ENCODE assay signal across 8 cellular contexts in the genomic region with DNA sequence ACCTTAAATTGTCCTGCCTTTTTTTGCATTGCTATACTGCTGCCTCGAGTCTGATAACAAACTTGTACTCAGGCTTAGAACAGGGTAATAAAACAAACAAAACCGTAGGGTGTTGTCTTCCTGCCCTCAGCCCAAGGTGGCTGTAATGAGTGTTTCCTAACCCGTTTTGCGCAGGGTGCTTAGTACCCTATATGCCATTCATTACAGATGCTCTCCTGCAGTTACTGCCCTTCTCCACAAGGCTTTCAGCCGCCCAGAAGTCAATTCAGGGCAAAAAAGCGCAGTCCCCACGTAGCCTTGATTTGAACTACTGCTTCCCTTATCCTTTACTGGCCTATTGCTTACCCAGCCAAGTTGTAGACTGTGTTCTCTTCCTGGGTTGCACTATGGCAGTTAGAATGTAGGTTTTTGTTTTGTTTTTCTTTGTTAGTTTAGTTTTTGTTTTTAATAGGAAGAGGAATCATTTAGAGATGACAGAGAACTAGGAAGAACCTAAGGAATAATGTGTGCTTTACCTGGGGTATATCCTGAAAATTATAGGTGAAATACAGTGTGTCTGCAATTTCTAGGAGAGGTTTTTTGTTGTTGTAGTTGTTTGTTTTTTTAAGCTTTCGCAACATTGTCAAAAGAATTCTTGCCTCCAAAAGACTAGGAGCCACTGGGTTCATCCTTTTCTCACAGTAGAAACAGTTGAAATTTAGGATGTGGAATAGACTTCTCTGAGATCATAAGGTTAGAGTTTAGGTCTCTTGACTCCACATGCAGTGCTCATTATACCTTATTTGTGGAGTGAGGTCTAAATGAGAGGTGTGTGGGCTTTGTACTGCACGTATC. TPM values are rescaled to one million over a fixed set of nuclear protein-coding genes. Genes with fewer than 3 reads are reported as not detected.
A peak's percentile ranks its signal among the peaks of the same experiment; 100 is the strongest.
DNase-seq lines count a peak whose midpoint lies in the region; ATAC-seq and TF ChIP-seq lines count a peak whose summit lies in the region.

No MANE protein-coding gene starts in this region.

- peak; percentile 63 for DNase-seq in COLO829 (ENCODE audit: low spot score)
- DNase-seq in Panc1 (ENCODE audit: low read depth, low spot score) = peak; percentile 25
- DNase-seq in activated T-cell treated with anti-CD3 and anti-CD28 coated beads, Interleukin-2, amount 50 U/mL, for 48 hours = peak; percentile 62 to 69
- DNase-seq in fibroblast of the aortic adventitia (ENCODE audit: low read depth) = peak; percentile 83
- DNase-seq in tibial artery = peak in 1 of 2 donors; percentile 48

- peak overlapping the region; percentile 92 to 100 for H3K4me3 ChIP-seq in Panc1 (ENCODE audit: low read depth in 2 of 2, low read length in 2 of 2)
- peak overlapping the region; percentile 95 for H3K4me3 ChIP-seq in fibroblast of the aortic adventitia (ENCODE audit: low read depth, low read length)
- peak overlapping the region; percentile 76 to 81 for H3K4me3 ChIP-seq in neutrophil (ENCODE audit: low read depth in 1 of 2, low read length in 1 of 2)
- H3K4me3 ChIP-seq in tibial artery = peak overlapping the region; percentile 67 to 99

- ATAC-seq in GM19351 (IDR thresholded peaks at IDR 0.05; ENCODE audit: unreplicated experiment) = peak; percentile 63
- peak; percentile 49 for ATAC-seq in HG03469 (IDR thresholded peaks at IDR 0.05; ENCODE audit: unreplicated experiment)
- peak; percentile 61 for ATAC-seq in Panc1

- POLR2A ChIA-PET in Panc1 (lab: Charles Lee) = interaction anchor here (0.6 kb wide), 1 partner anchor 90 kb away, joined by 4 read pairs; no protein-coding TSS in a partner anchor

- BruUV-seq in Panc1 (replicated peaks; lab: Mats Ljungman, UMichigan) = TSS peak; percentile 72

- peaks cover 6% of the 10 kb centered on the region for H3K36me3 ChIP-seq in Panc1 (ENCODE audit: control insufficient read depth, insufficient read depth, low read length)
- H3K36me3 ChIP-seq in neutrophil = no peaks in the 10 kb centered on the region
- H3K36me3 ChIP-seq in tibial artery = peaks cover 11 to 29% (median 17%) of the 10 kb centered on the region in 3 donors

- CTCF ChIA-PET in Panc1 (lab: Charles Lee) = interaction anchor here (0.6 kb wide), 1 partner anchor 18 kb away, joined by 6 read pairs; no protein-coding TSS in a partner anchor

- H3K27ac ChIP-seq in Panc1 (ENCODE audit: low read length) = peak overlapping the region; percentile 97
- H3K27ac ChIP-seq in neutrophil = peak overlapping the region; percentile 62
- H3K27ac ChIP-seq in tibial artery = peak overlapping the region; percentile 87 to 96

- in situ Hi-C loops in Panc1 (cut with HindIII; ENCODE audit: low pct_unique_long_range_greater_than_20kb, low sequenced_read_pairs) = no loop called here

- TF ChIP-seq CTCF in Panc1 (IDR thresholded peaks at IDR 0.05) = peak; percentile 73
- TF ChIP-seq CTCF in fibroblast of the aortic adventitia (IDR thresholded peaks at IDR 0.05; ENCODE audit: insufficient read depth, low read length) = peak; percentile 83
- TF ChIP-seq CTCF in neutrophil (IDR thresholded peaks at IDR 0.05) = peak; percentile 54
- peak; percentile 61 to 63 for TF ChIP-seq CTCF in tibial artery (IDR thresholded peaks at IDR 0.05)

- H3K4me1 ChIP-seq in Panc1 (ENCODE audit: control insufficient read depth, insufficient read depth, low read length) = peaks cover 17% of the 10 kb centered on the region
- peaks cover 15% of the 10 kb centered on the region in 2 experiments for H3K4me1 ChIP-seq in neutrophil (ENCODE audit: control insufficient read depth in 1 of 2, insufficient read depth in 1 of 2, low read depth in 1 of 2, low read length in 1 of 2)
- peaks cover 0 to 36% (median 27%) of the 10 kb centered on the region in 4 donors for H3K4me1 ChIP-seq in tibial artery

- intact Hi-C loops in Panc1 (cut with micrococcal nuclease; ENCODE audit: unreplicated experiment) = no loop called here
- intact Hi-C loops in tibial artery (cut with DNase I; ENCODE audit: low total_unique reads) = loop anchor here (5.0 kb wide), 1 partner anchor 210 kb away; no protein-coding TSS in a partner anchor

- H3K9me3 ChIP-seq in Panc1 (ENCODE audit: control insufficient read depth, insufficient read depth, low read depth, low read length) (no peaks in the 10 kb centered on the region), neutrophil (no peaks in the 10 kb centered on the region), tibial artery (no peaks in the 10 kb centered on the region)

- H3K27me3 ChIP-seq in Panc1 (ENCODE audit: control insufficient read depth, insufficient read depth, low read length) (no peaks in the 10 kb centered on the region), neutrophil (no peaks in the 10 kb centered on the region), tibial artery (no peaks in the 10 kb centered on the region)

RNA-seq across cellular contexts. Expression of gene HMGXB3, which starts 1.3 kb away (rescaled TPM):
- total RNA-seq in Panc1 (2021; ENCODE audit: unreplicated experiment) = 56.2 TPM
- polyA plus RNA-seq in Panc1 (2012; ENCODE audit: insufficient read length) = 33.8 TPM
- total RNA-seq in fibroblast of the aortic adventitia (ENCODE audit: low replicate concordance) = 35.4 and 108 TPM in 2 replicates

RNA-seq across cellular contexts. Expression of gene TIGD6, which starts 1.4 kb away (rescaled TPM):
- 7.1 TPM for total RNA-seq in Panc1 (2021; ENCODE audit: unreplicated experiment)
- polyA plus RNA-seq in Panc1 (2012; ENCODE audit: insufficient read length) = 3.5 TPM
- 5.7 and 7.3 TPM in 2 replicates for total RNA-seq in fibroblast of the aortic adventitia (ENCODE audit: low replicate concordance)

RNA-seq across cellular contexts. Expression of gene SLC26A2, which starts 41.3 kb away (rescaled TPM):
- total RNA-seq in Panc1 (2021; ENCODE audit: unreplicated experiment) (111 TPM), fibroblast of the aortic adventitia (ENCODE audit: low replicate concordance) (12.7 and 20.2 TPM in 2 replicates)
- 33.9 TPM for polyA plus RNA-seq in Panc1 (2012; ENCODE audit: insufficient read length)

RNA-seq across cellular contexts. Expression of gene PDE6A, which starts 57.3 kb away (rescaled TPM):
- 0.33 TPM for total RNA-seq in Panc1 (2021; ENCODE audit: unreplicated experiment)
- polyA plus RNA-seq in Panc1 (2012; ENCODE audit: insufficient read length) = 0.15 TPM
- total RNA-seq in fibroblast of the aortic adventitia (ENCODE audit: low replicate concordance) = not detected in 2 replicates
